ENCODE assay signal across 8 cellular contexts in genomic region chr22:50507421-50507990, GRCh38. TPM values are rescaled to one million over a fixed set of nuclear protein-coding genes. Genes with fewer than 3 reads are reported as not detected.
A peak's percentile ranks its signal among the peaks of the same experiment; 100 is the strongest.
DNase-seq lines count a peak whose midpoint lies in the region; ATAC-seq, FAIRE-seq and TF ChIP-seq lines count a peak whose summit lies in the region.

Gene LMF2, minus strand, starts transcription at chr22:50507702. Its CDS starts 27 bp downstream, at chr22:50507675.

- peak; percentile 68 for TF ChIP-seq POLR2A in GM12878 (IDR thresholded peaks at IDR 0.05; ENCODE audit: low read depth, low read length)

- CTCF ChIA-PET in CD4-positive, alpha-beta memory T cell (lab: Charles Lee; ENCODE audit: partially characterized antibody), result interaction anchor here (0.7 to 6.8 kb wide), 8 partner anchors 10 to 235 kb away, joined by 3 to 76 read pairs (median 4); partner anchors contain the start of genes SCO2 and SYCE3
- CTCF ChIA-PET in GM12878 (lab: Yijun Ruan, JAX), result interaction anchor here (0.9 to 3.6 kb wide), 7 partner anchors 10 to 113 kb away, joined by 3 to 38 read pairs (median 12); partner anchors contain the start of genes SCO2 and SYCE3

- RAD21 ChIA-PET in GM12878 (lab: Charles Lee; ENCODE audit: unreplicated experiment), result interaction anchor here (0.6 to 3.1 kb wide), 20 partner anchors 9 to 256 kb away, joined by 3 to 64 read pairs (median 4); partner anchors contain the start of genes ARSA, HDAC10, SCO2 and TYMP

- TF ChIP-seq RAD21 in GM12878 (IDR thresholded peaks at IDR 0.05; ENCODE audit: insufficient read depth, low read depth, low read length), result no peak

- peaks cover 21% of the 10 kb centered on the region for H3K36me3 ChIP-seq in CD4-positive, alpha-beta memory T cell (ENCODE audit: insufficient read depth, low read length)
- H3K36me3 ChIP-seq in GM12878 (ENCODE audit: control insufficient read depth in 2 of 2, insufficient read depth in 2 of 2, low read length in 1 of 2), result peaks cover 4 to 8% of the 10 kb centered on the region in 2 experiments; a peak in 3 of 4 replicates
- no peaks in the 10 kb centered on the region for H3K36me3 ChIP-seq in iPS-18a (ENCODE audit: control insufficient read depth, low read depth, low read length)
- peaks cover 6% of the 10 kb centered on the region in 2 donors for H3K36me3 ChIP-seq in small intestine (ENCODE audit: control insufficient read depth in 2 of 2, insufficient read depth in 2 of 2, low read length in 2 of 2)

- DNase-seq in CD4-positive, alpha-beta memory T cell, result peak; percentile 86 to 93 (median 91)
- peak; percentile 94 for DNase-seq in T-helper 9 cell
- no peak for DNase-seq in GM12878 (ENCODE audit: low read depth, low spot score)
- DNase-seq in small intestine, result no peak
- DNase-seq in OCI-M2 (lab: John Stamatoyannopoulos, UW; ENCODE audit: unreplicated experiment), result no peak

- peak within 1 kb of the TSS; percentile 97 for H3K9ac ChIP-seq in GM12878 (ENCODE audit: control insufficient read depth, insufficient read depth, low read length)
- H3K9ac ChIP-seq in iPS-18a (ENCODE audit: low read length), result peak within 1 kb of the TSS; percentile 78

- H3K4me2 ChIP-seq in GM12878 (ENCODE audit: control insufficient read depth, insufficient read depth), result peak within 1 kb of the TSS; percentile 92

- peak within 1 kb of the TSS; percentile 90 for H2AFZ ChIP-seq in GM12878 (ENCODE audit: control insufficient read depth, low read depth, low read length)

- peaks cover 10 to 26% (median 19%) of the 10 kb centered on the region in 4 donors for H3K4me1 Mint-ChIP-seq in CD4-positive, alpha-beta memory T cell
- H3K4me1 Mint-ChIP-seq in IgD-negative memory B cell, result peaks cover 9 to 14% (median 10%) of the 10 kb centered on the region in 3 donors

- H3K27me3 ChIP-seq in CD4-positive, alpha-beta memory T cell (ENCODE audit: insufficient read depth, low read length), result no peaks in the 10 kb centered on the region
- H3K27me3 ChIP-seq in GM12878 (replicated peaks in 1 of 2; ENCODE audit: control insufficient read depth in 2 of 2, insufficient read depth in 2 of 2, low read length in 1 of 2) (no peaks in the 10 kb centered on the region), iPS-18a (ENCODE audit: control insufficient read depth, insufficient read depth, low read length) (no peaks in the 10 kb centered on the region), small intestine (ENCODE audit: control insufficient read depth in 2 of 2, insufficient read depth in 2 of 2, low read length in 2 of 2) (no peaks in the 10 kb centered on the region)

- in situ Hi-C loops in GM12878 (cut with MboI), result no loop called here

- FAIRE-seq in GM12878 (lab: Jason Lieb, UNC) (no peak), small intestine (lab: Jason Lieb, UNC) (no peak)

- POLR2A ChIA-PET in CD4-positive, alpha-beta memory T cell (lab: Charles Lee; ENCODE audit: partially characterized antibody), result interaction anchor here (0.6 to 7.6 kb wide), 26 partner anchors 9 to 317 kb away, joined by 3 to 242 read pairs (median 5); partner anchors contain the start of genes ADM2, ARSA, CHKB and HDAC10
- POLR2A ChIA-PET in GM12878 (lab: Charles Lee), result interaction anchor here (0.6 to 7.2 kb wide), 16 partner anchors 17 to 256 kb away, joined by 3 to 84 read pairs (median 4); partner anchors contain the start of genes CHKB, HDAC10, KLHDC7B and SCO2

- no peaks in the 10 kb centered on the region for H3K27me3 Mint-ChIP-seq in CD4-positive, alpha-beta memory T cell
- no peaks in the 10 kb centered on the region for H3K27me3 Mint-ChIP-seq in IgD-negative memory B cell

- under 1% methylated on average over 24 of the region's 62 CpGs for WGBS in GM12878 (ENCODE audit: insufficient coverage, insufficient replicate concordance, low lambda C conversion rate, missing lambda C conversion rate)
- 0 to 1% (median 0%) methylated on average over 9 to 55 of the region's 62 CpGs for WGBS in small intestine, 3 donors

- intact Hi-C loops in CD4-positive, alpha-beta memory T cell (cut with micrococcal nuclease), result loop anchor here (1.0 to 5.0 kb wide), 3 partner anchors 32 to 165 kb away; partner anchors contain the start of genes KLHDC7B, PPP6R2 and SBF1
- intact Hi-C loops in GM12878 (cut with micrococcal nuclease; ENCODE audit: unreplicated experiment), result loop anchor here (1.0 kb wide), 1 partner anchor 32 kb away; the partner anchor contains the start of gene SBF1

- SMC1A ChIA-PET in GM12878 (lab: Charles Lee; ENCODE audit: uncharacterized antibody, unreplicated experiment), result interaction anchor here (0.7 to 2.8 kb wide), 4 partner anchors 9 to 113 kb away, joined by 3 to 18 read pairs (median 10); partner anchors contain the start of gene SCO2

- H3K9me3 ChIP-seq in CD4-positive, alpha-beta memory T cell (ENCODE audit: control insufficient read depth in 1 of 2, low read length in 2 of 2), result no peaks in the 10 kb centered on the region
- H3K9me3 ChIP-seq in GM12878 (replicated peaks; ENCODE audit: control insufficient read depth, insufficient read depth, low read length) (no peaks in the 10 kb centered on the region), iPS-18a (ENCODE audit: control insufficient read depth, low read depth, low read length) (no peaks in the 10 kb centered on the region), small intestine (ENCODE audit: control insufficient read depth, low read depth) (no peaks in the 10 kb centered on the region)

- H3K36me3 Mint-ChIP-seq in CD4-positive, alpha-beta memory T cell, result peaks cover 0 to 21% of the 10 kb centered on the region in 2 donors
- H3K36me3 Mint-ChIP-seq in IgD-negative memory B cell, result no peaks in the 10 kb centered on the region

- ATAC-seq in GM21381 (IDR thresholded peaks at IDR 0.05; ENCODE audit: unreplicated experiment), result peak; percentile 60
- peak; percentile 87 for ATAC-seq in GM12878

- no peaks in the 10 kb centered on the region for H4K20me1 ChIP-seq in GM12878 (ENCODE audit: control insufficient read depth, insufficient read depth)

- TF ChIP-seq EP300 in GM12878 (IDR thresholded peaks at IDR 0.05; ENCODE audit: borderline replicate concordance in 1 of 2, control insufficient read depth in 1 of 2, low read depth in 2 of 2, low read length in 2 of 2), result no peak

- H3K4me3 Mint-ChIP-seq in CD4-positive, alpha-beta memory T cell, result peak within 1 kb of the TSS; percentile 92 to 98 (median 94)
- H3K4me3 Mint-ChIP-seq in IgD-negative memory B cell, result peak within 1 kb of the TSS; percentile 94 to 99 (median 96)

- H3K27ac ChIP-seq in CD4-positive, alpha-beta memory T cell (ENCODE audit: low read depth, low read length), result peak within 1 kb of the TSS; percentile 98
- H3K27ac ChIP-seq in GM12878 (ENCODE audit: control insufficient read depth, insufficient read depth) (peak within 1 kb of the TSS; percentile 90), iPS-18a (ENCODE audit: low read length) (peak within 1 kb of the TSS; percentile 82), small intestine (ENCODE audit: low read depth in 1 of 2, low read length in 1 of 2) (peak within 1 kb of the TSS; percentile 84 to 97)

- H3K79me2 ChIP-seq in GM12878 (ENCODE audit: control insufficient read depth, insufficient read depth, low read length), result peaks cover 41% of the 10 kb centered on the region

- no peaks in the 10 kb centered on the region for H3K9me3 Mint-ChIP-seq in CD4-positive, alpha-beta memory T cell
- no peaks in the 10 kb centered on the region for H3K9me3 Mint-ChIP-seq in IgD-negative memory B cell

- TF ChIP-seq CTCF in GM12878 (IDR thresholded peaks at IDR 0.05 in 2 of 3, conservative IDR thresholded peaks at IDR 0.05 in 1 of 3; ENCODE audit: control insufficient read depth in 2 of 3, extremely low read depth in 1 of 3, insufficient read depth in 1 of 3, low read depth in 3 of 3, low read length in 3 of 3), result no peak

- peak within 1 kb of the TSS; percentile 84 to 98 for H3K4me3 ChIP-seq in CD4-positive, alpha-beta memory T cell (ENCODE audit: low read length in 2 of 2)
- H3K4me3 ChIP-seq in GM12878 (peak within 1 kb of the TSS; percentile 100), iPS-18a (ENCODE audit: low read length) (peak within 1 kb of the TSS; percentile 92), small intestine (ENCODE audit: low read depth in 1 of 2, low read length in 2 of 2) (peak within 1 kb of the TSS; percentile 73 to 86)

- peaks cover 28% of the 10 kb centered on the region for H3K4me1 ChIP-seq in CD4-positive, alpha-beta memory T cell (ENCODE audit: insufficient read depth, low read length)
- H3K4me1 ChIP-seq in GM12878 (ENCODE audit: control insufficient read depth, insufficient read depth, low read length) (peaks cover 9% of the 10 kb centered on the region), iPS-18a (ENCODE audit: control insufficient read depth, low read depth, low read length) (no peaks in the 10 kb centered on the region), small intestine (ENCODE audit: control insufficient read depth in 2 of 2, insufficient read depth in 1 of 2, low read depth in 1 of 2, low read length in 1 of 2) (no peaks in the 10 kb centered on the region)

- no TSS peak for BruUV-seq in GM12878 (replicated peaks; lab: Mats Ljungman, UMichigan)

- H3K27ac Mint-ChIP-seq in CD4-positive, alpha-beta memory T cell, result peak within 1 kb of the TSS; percentile 90 to 99 (median 98)
- H3K27ac Mint-ChIP-seq in IgD-negative memory B cell, result peak within 1 kb of the TSS; percentile 94 to 98 (median 97)

TF ChIP-seq in GM12878, 131 proteins besides CTCF, POLR2A, EP300 and RAD21 (continues in another document):
- no peak for TF ChIP-seq ZBED1 (IDR thresholded peaks at IDR 0.05; ENCODE audit: borderline replicate concordance)
- 0 out of 2 replicates have a peak, but pooled peaks have one; percentile 25 for TF ChIP-seq BACH1 (IDR thresholded peaks at IDR 0.05; ENCODE audit: borderline replicate concordance)

RNA-seq across cellular contexts. Expression of gene LMF2, which starts in this region (rescaled TPM):
- 100 to 1,000 TPM; 152 to 155 TPM for total RNA-seq in CD4-positive, alpha-beta memory T cell
- polyA plus RNA-seq in CD4-positive, alpha-beta memory T cell, result 10 to 100 TPM; 21.7 to 33.8 TPM
- polyA plus RNA-seq in IgD-negative memory B cell (26.4 TPM), GM12878 (2011; rRNA removed) (2.3 and 7.6 TPM in 2 replicates), GM12878 (2014; fragmentation: Illumina TruSeq; extraction: Trizol) (0.44 and 3.4 TPM in 2 replicates), GM12878 (2014; fragmentation: Nextera tagmentation; extraction: Ambion mirVana) (under 1 TPM; 0.08 to 0.55 TPM), GM12878 (2014; rRNA removed) (49.4 and 61.2 TPM in 2 replicates), GM12878 (2016; fragmentation: Nextera tagmentation; extraction: Ambion mirVana) (10 to 100 TPM; 36.2 to 39.5 TPM), small intestine (10 to 100 TPM; 37.8 to 52.8 (median 51.2) TPM)
- 34.3 and 36.8 TPM in 2 replicates for total RNA-seq in GM12878 (2013; cell fraction: nucleolus; rRNA removed)
- total RNA-seq in GM12878 (2014; rRNA removed) (32.2 and 34.9 TPM in 2 replicates), GM12878 (2014; rRNA removed; fragmentation: Illumina TruSeq; extraction: Trizol) (5.5 and 5.7 TPM in 2 replicates), GM12878 (2021) (54.7 and 57.5 TPM in 2 replicates)
- polyA plus RNA-seq in GM12878 (2011; ENCODE audit: low read depth), result 10.2 TPM
- polyA plus RNA-seq in GM12878 (2011; cell fraction: cytosol; rRNA removed), result 15.1 and 25.7 TPM in 2 replicates
- 221 and 276 TPM in 2 replicates for polyA plus RNA-seq in GM12878 (2011; cell fraction: nucleus; rRNA removed)
- polyA plus RNA-seq in GM12878 (2012), result 30.4 and 36.1 TPM in 2 replicates
- 9.9 and 19.8 TPM in 2 replicates for polyA minus RNA-seq in GM12878 (2011; rRNA and poly(A)+ RNA removed)
- polyA minus RNA-seq in GM12878 (2011; cell fraction: cytosol; rRNA and poly(A)+ RNA removed), result 12.6 and 15.1 TPM in 2 replicates
- 37.8 and 63.0 TPM in 2 replicates for polyA minus RNA-seq in GM12878 (2011; cell fraction: nucleus; rRNA and poly(A)+ RNA removed)

Comparison
In these comparisons a context has a peak if more than half of its experiments do, and no peak if none do; other contexts are left out.
1. DNase-seq: peak in CD4-positive, alpha-beta memory T cell (5 of 5) and T-helper 9 cell (single experiment); none in GM12878 (single experiment), small intestine (single experiment) and OCI-M2 (single experiment).
2. Peak in every context shown above with its lines, with median percentiles within 50 percentile points of each other: H3K27ac ChIP-seq and H3K4me3 ChIP-seq.